9 cellular contexts compared by ENCODE assay signal in the genomic region with DNA sequence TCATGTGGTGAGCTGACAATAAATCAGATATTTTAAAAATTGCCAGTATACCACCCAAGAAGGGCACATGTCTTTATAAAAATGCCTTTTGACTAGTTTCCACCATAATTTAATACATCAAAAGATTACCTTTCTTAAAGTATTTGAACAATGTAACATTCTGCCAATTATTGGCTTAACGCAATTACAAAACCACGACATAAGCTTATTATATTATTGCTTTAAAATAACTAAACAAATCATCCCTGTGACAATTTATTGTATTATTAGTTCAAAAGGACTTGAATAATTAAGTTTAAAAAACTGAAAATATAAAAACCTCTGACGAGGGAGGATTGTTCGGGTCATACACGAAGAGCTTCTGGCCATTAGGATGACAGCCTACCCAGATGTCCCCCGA. TPM values are rescaled to one million over a fixed set of nuclear protein-coding genes. Genes with fewer than 3 reads are reported as not detected.
"Had no signal": no experiment of that assay in that cellular context is flagged by ENCODE, and none has a peak within 500 bp of the region (broad histone marks: within the 10 kb centered on the region; RNA-seq: fewer than 3 reads in every experiment).

No MANE protein-coding gene starts in this region.

- H3K27ac ChIP-seq: HL-60 had no signal

- DNase-seq: IMR-90, KBM-7, KG1 had no signal

- FAIRE-seq: HepG2, HTR-8/SVneo, K562 had no signal

- H3K4me3 ChIP-seq: K562 had no signal

- ATAC-seq: HepG2, K562 had no signal

RNA-seq across cellular contexts. Expression of a gene that starts 9.6 kb away (rescaled TPM):
- total RNA-seq: HT1080, IMR-90 had no signal
- polyA plus RNA-seq: IgD-negative memory B cell, IMR-90 had no signal
